9 cellular contexts compared by ENCODE assay signal in genomic region chr1:177164380-177165068, GRCh38. TPM values are rescaled to one million over a fixed set of nuclear protein-coding genes. Genes with fewer than 3 reads are reported as not detected.
A peak's percentile ranks its signal among the peaks of the same experiment; 100 is the strongest.
DNase-seq lines count a peak whose midpoint lies in the region; TF ChIP-seq lines count a peak whose summit lies in the region.
"Had no signal": no experiment of that assay in that cellular context is flagged by ENCODE, and none has a peak within 500 bp of the region (broad histone marks: within the 10 kb centered on the region; RNA-seq: fewer than 3 reads in every experiment).

Gene ASTN1, minus strand, starts transcription at chr1:177164712. Its CDS starts 36 bp downstream, at chr1:177164676.

- H3K79me1 ChIP-seq in mesendoderm (ENCODE audit: low read length), result no peaks in the 10 kb centered on the region

- peak within 1 kb of the TSS; percentile 10 for H3K9ac ChIP-seq in mesendoderm (ENCODE audit: low read length)

- no peak within 1 kb of the TSS for H4K8ac ChIP-seq in mesendoderm (ENCODE audit: low read depth, low read length)

- no peaks in the 10 kb centered on the region for H3K9me3 Mint-ChIP-seq in type B pancreatic cell

- H3K4ac ChIP-seq in mesendoderm (ENCODE audit: low read depth, low read length), result no peak within 1 kb of the TSS

- H3K9me3 ChIP-seq in ectodermal cell (ENCODE audit: control insufficient read depth, low read length), result no peaks in the 10 kb centered on the region

- H3K27ac Mint-ChIP-seq in type B pancreatic cell, result peak within 1 kb of the TSS; percentile 13

- no peak for TF ChIP-seq CTCF in type B pancreatic cell (conservative IDR thresholded peaks at IDR 0.05)

- peak within 1 kb of the TSS; percentile 64 for H3K4me2 ChIP-seq in mesendoderm (ENCODE audit: low read length)

- H3K79me2 ChIP-seq in mesendoderm (ENCODE audit: control insufficient read depth, insufficient read depth, low read length), result no peaks in the 10 kb centered on the region

- 1% methylated on average over 49 of the region's 49 CpGs for WGBS in ectodermal cell, 2 experiments
- WGBS in mesendoderm (ENCODE audit: extremely low coverage, insufficient coverage, low lambda C conversion rate), result no CpG with 5 or more reads among the region's 49 CpGs

- peaks cover 49% of the 10 kb centered on the region for H3K27me3 Mint-ChIP-seq in type B pancreatic cell

- no peak within 1 kb of the TSS for H2BK120ac ChIP-seq in mesendoderm (ENCODE audit: low read depth, low read length)

- H3K27ac ChIP-seq in ectodermal cell (ENCODE audit: insufficient read depth, low read depth, low read length, poor library complexity, severe bottlenecking) (no peak within 1 kb of the TSS), mesendoderm (ENCODE audit: low read depth, low read length) (no peak within 1 kb of the TSS)
- H3K27ac ChIP-seq: epithelial cell of prostate had no signal

- DNase-seq in NCI-H1417 (lab: John Stamatoyannopoulos, UW) (peak; percentile 77 to 88 (median 86)), NCI-H1417 treated with DMSO at 0.1 percent for 48 hours (lab: John Stamatoyannopoulos, UW) (no peak), mesendoderm (peak; percentile 54), type B pancreatic cell (ENCODE audit: extremely low spot score, unreplicated experiment) (no peak), HuH-7 (ENCODE audit: low spot score) (no peak), GOT3 (lab: John Stamatoyannopoulos, UW) (no peak)
- DNase-seq in stimulated activated CD8-positive, alpha-beta memory T cell treated with anti-CD3 and anti-CD28 coated beads, Interleukin-4, amount 100 ng/mL, for 48 hours, result no peak

- H3K36me3 ChIP-seq in ectodermal cell (ENCODE audit: control insufficient read depth, insufficient read depth, low read length) (no peaks in the 10 kb centered on the region), mesendoderm (ENCODE audit: control insufficient read depth, insufficient read depth, low read length) (no peaks in the 10 kb centered on the region)

- H2BK15ac ChIP-seq in mesendoderm (replicated peaks; ENCODE audit: low read depth), result no peak within 1 kb of the TSS

- peak within 1 kb of the TSS; percentile 75 for H3K56ac ChIP-seq in mesendoderm (ENCODE audit: low read length)

- H3K4me3 ChIP-seq in ectodermal cell (ENCODE audit: insufficient read depth, low read depth, low read length), result peak within 1 kb of the TSS; percentile 62
- H3K4me3 ChIP-seq in mesendoderm (ENCODE audit: low read length), result peak within 1 kb of the TSS; percentile 53

- H2BK5ac ChIP-seq in mesendoderm (ENCODE audit: low read length), result no peak within 1 kb of the TSS

- no peak within 1 kb of the TSS for H4K5ac ChIP-seq in mesendoderm (ENCODE audit: low read length)

- H3K23ac ChIP-seq in mesendoderm (ENCODE audit: low read length), result no peak within 1 kb of the TSS

- no peak within 1 kb of the TSS for H2AK5ac ChIP-seq in mesendoderm (ENCODE audit: low read length)

- peaks cover 10% of the 10 kb centered on the region for H3K4me1 Mint-ChIP-seq in type B pancreatic cell (ENCODE audit: unreplicated experiment)

- H3K4me1 ChIP-seq in ectodermal cell (ENCODE audit: control insufficient read depth, insufficient read depth, low read length) (peaks cover 5% of the 10 kb centered on the region), mesendoderm (ENCODE audit: control insufficient read depth, low read depth, low read length) (no peaks in the 10 kb centered on the region)

- peak within 1 kb of the TSS; percentile 93 for H3K4me3 Mint-ChIP-seq in type B pancreatic cell

- no peak within 1 kb of the TSS for H3K18ac ChIP-seq in mesendoderm (ENCODE audit: low read length)

- no peaks in the 10 kb centered on the region for H3K36me3 Mint-ChIP-seq in type B pancreatic cell

- H3K27me3 ChIP-seq in ectodermal cell (ENCODE audit: control insufficient read depth, insufficient read depth, low read length, poor library complexity, severe bottlenecking) (peaks cover 67% of the 10 kb centered on the region), mesendoderm (ENCODE audit: insufficient read depth, low read length, poor library complexity) (peaks cover 20% of the 10 kb centered on the region)

RNA-seq across cellular contexts. Expression of gene ASTN1, which starts in this region (rescaled TPM):
- 13.1 TPM for polyA plus RNA-seq in ectodermal cell (2013, experiment 1 of 4)
- polyA plus RNA-seq in ectodermal cell (2013, experiment 2 of 4), result 17.4 TPM
- 9.9 TPM for polyA plus RNA-seq in ectodermal cell (2013, experiment 3 of 4)
- 12.0 TPM for polyA plus RNA-seq in ectodermal cell (2013, experiment 4 of 4)
- 0.25 TPM for polyA plus RNA-seq in mesendoderm (2013, experiment 1 of 2)
- polyA plus RNA-seq in mesendoderm (2013, experiment 2 of 2), result 0.27 TPM
- total RNA-seq in type B pancreatic cell (ENCODE audit: low replicate concordance), result 1.8 and 24.9 TPM in 2 replicates

Comparison
In these comparisons a context has a peak if more than half of its experiments do, and no peak if none do; other contexts are left out.
1. DNase-seq: peak in NCI-H1417 (3 of 3) and mesendoderm (single experiment); none in NCI-H1417 treated with DMSO at 0.1 percent for 48 hours (single experiment), type B pancreatic cell (single experiment), stimulated activated CD8-positive, alpha-beta memory T cell treated with anti-CD3 and anti-CD28 coated beads, Interleukin-4, amount 100 ng/mL, for 48 hours (single experiment), HuH-7 (single experiment) and GOT3 (single experiment).